Comparison of ENCODE assay signal across 16 cellular contexts in genomic region chr16:49489686-49490320, GRCh38.
DNase-seq lines count a peak whose midpoint lies in the region; ATAC-seq and TF ChIP-seq lines count a peak whose summit lies in the region.
"Had no signal": no experiment of that assay in that cellular context is flagged by ENCODE, and none has a peak within 500 bp of the region (broad histone marks: within the 10 kb centered on the region; RNA-seq: fewer than 3 reads in every experiment).

No MANE protein-coding gene starts in this region.

- 0 out of 2 replicates have a peak, but pooled peaks have one; percentile 5 for TF ChIP-seq CTCF in Panc1 (IDR thresholded peaks at IDR 0.05)

- in situ Hi-C loops in Panc1 (cut with HindIII; ENCODE audit: low pct_unique_long_range_greater_than_20kb, low sequenced_read_pairs), result no loop called here

- POLR2A ChIA-PET in Panc1 (lab: Charles Lee), result no interaction called here

- BruUV-seq in Panc1 (replicated peaks; lab: Mats Ljungman, UMichigan), result no TSS peak

- no peak for ATAC-seq in activated CD4-positive, CD25-positive, alpha-beta regulatory T cell treated with anti-CD3 and anti-CD28 coated beads, Interleukin-2, amount 50 U/mL, for 24 hours
- ATAC-seq in Panc1 (no peak), GM19395 (IDR thresholded peaks at IDR 0.05; ENCODE audit: unreplicated experiment) (no peak)
- ATAC-seq: foreskin keratinocyte; stimulated activated effector memory CD8-positive, alpha-beta T cell treated with anti-CD3 and anti-CD28 coated beads, Interleukin-12 subunit alpha, Interleukin-12 subunit beta, amount 100 ng/mL, for 72 hours had no signal

- intact Hi-C loops in Panc1 (cut with micrococcal nuclease; ENCODE audit: unreplicated experiment), result loop anchor here (5.0 kb wide), 1 partner anchor 102 kb away; no protein-coding TSS in a partner anchor
- intact Hi-C loops in posterior vena cava (cut with DNase I), result loop anchor here (5.0 to 10.0 kb wide), 3 partner anchors 105 to 367 kb away; partner anchors contain the start of gene ZNF423 (in 2 of the 2)

- no peaks in the 10 kb centered on the region for H3K36me3 ChIP-seq in Panc1 (ENCODE audit: control insufficient read depth, insufficient read depth, low read length)
- H3K36me3 ChIP-seq: neutrophil had no signal

- H3K9me3 ChIP-seq in Panc1 (ENCODE audit: control insufficient read depth, insufficient read depth, low read depth, low read length), result no peaks in the 10 kb centered on the region
- H3K9me3 ChIP-seq: neutrophil had no signal

- no peaks in the 10 kb centered on the region for H3K4me1 ChIP-seq in Panc1 (ENCODE audit: control insufficient read depth, insufficient read depth, low read length)
- H3K4me1 ChIP-seq: foreskin keratinocyte had no signal

- no peaks in the 10 kb centered on the region; the same call in 1 of the 2 replicates for H3K27me3 ChIP-seq in Panc1 (ENCODE audit: control insufficient read depth, insufficient read depth, low read length)

- DNase-seq in activated CD4-positive, CD25-positive, alpha-beta regulatory T cell treated with anti-CD3 and anti-CD28 coated beads, Interleukin-2, amount 50 U/mL, for 72 hours, result peak; percentile 13
- DNase-seq in NCI-H1105 (lab: John Stamatoyannopoulos, UW) (peak; percentile 13), Panc1 (ENCODE audit: low read depth, low spot score) (no peak), posterior vena cava (ENCODE audit: low spot score) (peak; percentile 66), NCI-H2171 (lab: John Stamatoyannopoulos, UW) (no peak), NCI-H82 (lab: John Stamatoyannopoulos, UW) (no peak)
- DNase-seq: activated CD4-positive, alpha-beta T cell treated with anti-CD3 and anti-CD28 coated beads, Interleukin-2, amount 50 U/mL, for 1 hour; activated T-cell treated with anti-CD3 and anti-CD28 coated beads, Interleukin-2, amount 50 U/mL, for 1 hour; DMS53; foreskin keratinocyte; H7; Right ventricle myocardium superior had no signal

- H3K4me3 ChIP-seq in Panc1 (ENCODE audit: low read depth in 2 of 2, low read length in 2 of 2), result no peak overlapping the region

- CTCF ChIA-PET in Panc1 (lab: Charles Lee), result no interaction called here

- H3K27ac ChIP-seq in Panc1 (ENCODE audit: low read length), result no peak overlapping the region
- H3K27ac ChIP-seq: foreskin keratinocyte, neutrophil had no signal

Comparison
In these comparisons a context has a peak if more than half of its experiments do, and no peak if none do; other contexts are left out.
1. DNase-seq: peak in activated CD4-positive, CD25-positive, alpha-beta regulatory T cell treated with anti-CD3 and anti-CD28 coated beads, Interleukin-2, amount 50 U/mL, for 72 hours (single experiment), NCI-H1105 (single experiment) and posterior vena cava (single experiment); none in Panc1 (single experiment), NCI-H2171 (single experiment) and NCI-H82 (single experiment).